18 cellular contexts compared by ENCODE assay signal in genomic region chr18:77733292-77733903, GRCh38.
"Had no signal": no experiment of that assay in that cellular context is flagged by ENCODE, and none has a peak within 500 bp of the region (broad histone marks: within the 10 kb centered on the region; RNA-seq: fewer than 3 reads in every experiment).

No MANE protein-coding gene starts in this region.

- H3K9ac ChIP-seq: parathyroid adenoma had no signal

- ATAC-seq: activated naive CD8-positive, alpha-beta T cell treated with anti-CD3 and anti-CD28 coated beads, Interleukin-2, amount 50 U/mL, for 24 hours; activated T-helper 17 cell treated with anti-CD3 and anti-CD28 coated beads, Interleukin-2, amount 50 U/mL, for 72 hours; foreskin keratinocyte; left lobe of liver; stimulated activated memory B cell treated with anti-CD40 and anti-IgM and Interleukin-4, amounts not matched to agents 10 μg/mL and 1 μg/mL and 100 μg/mL, for 72 hours had no signal

- H3K4me3 Mint-ChIP-seq: activated naive CD4-positive, alpha-beta T cell treated with anti-CD3 and anti-CD28 coated beads for 36 hours; activated naive CD8-positive, alpha-beta T cell treated with anti-CD3 and anti-CD28 coated beads, Interleukin-2, amount 50 U/mL, for 24 hours; activated T-helper 17 cell treated with anti-CD3 and anti-CD28 coated beads, Interleukin-2, amount 50 U/mL, for 72 hours; naive B cell; stimulated activated memory B cell treated with anti-CD40 and anti-IgM and Interleukin-4, amounts not matched to agents 10 μg/mL and 1 μg/mL and 100 μg/mL, for 72 hours had no signal

- H3K4me1 Mint-ChIP-seq: activated naive CD8-positive, alpha-beta T cell treated with anti-CD3 and anti-CD28 coated beads, Interleukin-2, amount 50 U/mL, for 24 hours; activated T-helper 17 cell treated with anti-CD3 and anti-CD28 coated beads, Interleukin-2, amount 50 U/mL, for 72 hours; naive B cell; stimulated activated memory B cell treated with anti-CD40 and anti-IgM and Interleukin-4, amounts not matched to agents 10 μg/mL and 1 μg/mL and 100 μg/mL, for 72 hours had no signal

- H3K4me1 ChIP-seq: foreskin keratinocyte, parathyroid adenoma, tibial artery, uterus had no signal

- H3K36me3 Mint-ChIP-seq: naive B cell; stimulated activated memory B cell treated with anti-CD40 and anti-IgM and Interleukin-4, amounts not matched to agents 10 μg/mL and 1 μg/mL and 100 μg/mL, for 72 hours had no signal

- H3K27ac ChIP-seq: foreskin keratinocyte, neutrophil, parathyroid adenoma, tibial artery, uterus had no signal

- H3K79me2 ChIP-seq: parathyroid adenoma had no signal

- H2AFZ ChIP-seq: parathyroid adenoma had no signal

- H3K27ac Mint-ChIP-seq: activated naive CD4-positive, alpha-beta T cell treated with anti-CD3 and anti-CD28 coated beads for 36 hours; activated naive CD8-positive, alpha-beta T cell treated with anti-CD3 and anti-CD28 coated beads, Interleukin-2, amount 50 U/mL, for 24 hours; activated T-helper 17 cell treated with anti-CD3 and anti-CD28 coated beads, Interleukin-2, amount 50 U/mL, for 72 hours; naive B cell; stimulated activated memory B cell treated with anti-CD40 and anti-IgM and Interleukin-4, amounts not matched to agents 10 μg/mL and 1 μg/mL and 100 μg/mL, for 72 hours had no signal

- H3K36me3 ChIP-seq: neutrophil, tibial artery, uterus had no signal

- DNase-seq: activated CD4-positive, alpha-beta T cell treated with anti-CD3 and anti-CD28 coated beads, Interleukin-2, amount 50 U/mL, for 4 hours; activated CD4-positive, CD25-positive, alpha-beta regulatory T cell treated with anti-CD3 and anti-CD28 coated beads, Interleukin-2, amount 50 U/mL, for 72 hours; activated naive CD4-positive, alpha-beta T cell treated with anti-CD3 and anti-CD28 coated beads for 36 hours; activated naive CD8-positive, alpha-beta T cell treated with anti-CD3 and anti-CD28 coated beads, Interleukin-2, amount 50 U/mL, for 24 hours; activated T-cell treated with anti-CD3 and anti-CD28 coated beads for 4 hours; aorta; effector memory CD4-positive, alpha-beta T cell; foreskin keratinocyte; naive B cell; retina; tibial artery; uterus had no signal

- H3K27me3 ChIP-seq: foreskin keratinocyte, neutrophil, tibial artery, uterus had no signal

- H3K4me3 ChIP-seq: tibial artery, uterus had no signal

- H3K9me3 ChIP-seq: neutrophil, tibial artery, uterus had no signal

- H3K9me3 Mint-ChIP-seq: activated naive CD4-positive, alpha-beta T cell treated with anti-CD3 and anti-CD28 coated beads for 36 hours; activated naive CD8-positive, alpha-beta T cell treated with anti-CD3 and anti-CD28 coated beads, Interleukin-2, amount 50 U/mL, for 24 hours; activated T-helper 17 cell treated with anti-CD3 and anti-CD28 coated beads, Interleukin-2, amount 50 U/mL, for 72 hours; stimulated activated memory B cell treated with anti-CD40 and anti-IgM and Interleukin-4, amounts not matched to agents 10 μg/mL and 1 μg/mL and 100 μg/mL, for 72 hours had no signal

- FAIRE-seq: keratinocyte had no signal
